ENCODE assay signal across 1 cellular context in genomic region chr13:112333756-112334543, GRCh38.
TF ChIP-seq lines count a peak whose summit lies in the region.

No MANE protein-coding gene starts in this region.

TF ChIP-seq in HepG2, 621 proteins besides CTCF, POLR2A, EP300 and RAD21:
- TF ChIP-seq, protein P1, sequence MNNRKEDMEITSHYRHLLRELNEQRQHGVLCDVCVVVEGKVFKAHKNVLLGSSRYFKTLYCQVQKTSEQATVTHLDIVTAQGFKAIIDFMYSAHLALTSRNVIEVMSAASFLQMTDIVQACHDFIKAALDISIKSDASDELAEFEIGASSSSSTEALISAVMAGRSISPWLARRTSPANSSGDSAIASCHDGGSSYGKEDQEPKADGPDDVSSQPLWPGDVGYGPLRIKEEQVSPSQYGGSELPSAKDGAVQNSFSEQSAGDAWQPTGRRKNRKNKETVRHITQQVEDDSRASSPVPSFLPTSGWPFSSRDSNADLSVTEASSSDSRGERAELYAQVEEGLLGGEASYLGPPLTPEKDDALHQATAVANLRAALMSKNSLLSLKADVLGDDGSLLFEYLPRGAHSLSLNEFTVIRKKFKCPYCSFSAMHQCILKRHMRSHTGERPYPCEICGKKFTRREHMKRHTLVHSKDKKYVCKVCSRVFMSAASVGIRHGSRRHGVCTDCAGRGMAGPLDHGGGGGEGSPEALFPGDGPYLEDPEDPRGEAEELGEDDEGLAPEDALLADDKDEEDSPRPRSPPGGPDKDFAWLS (CRISPR knock-in tag; IDR thresholded peaks at IDR 0.05; ENCODE audit: borderline replicate concordance): no peak
- TF ChIP-seq MAFF (IDR thresholded peaks at IDR 0.05; ENCODE audit: low read depth, low read length) (no peak), POGZ (CRISPR knock-in tag; IDR thresholded peaks at IDR 0.05) (no peak), TEAD2 (CRISPR knock-in tag; IDR thresholded peaks at IDR 0.05) (no peak), KDM5A (IDR thresholded peaks at IDR 0.05; ENCODE audit: borderline replicate concordance, low read length) (no peak), MIER3 (CRISPR knock-in tag; IDR thresholded peaks at IDR 0.05; ENCODE audit: borderline replicate concordance) (no peak), PAXIP1 (CRISPR knock-in tag; conservative IDR thresholded peaks at IDR 0.05) (no peak), RERE (CRISPR knock-in tag; IDR thresholded peaks at IDR 0.05; ENCODE audit: low read depth) (no peak), SMARCC2 (IDR thresholded peaks at IDR 0.05) (no peak), BCL6 (CRISPR knock-in tag; IDR thresholded peaks at IDR 0.05) (no peak), ZBTB20 (CRISPR knock-in tag; IDR thresholded peaks at IDR 0.05; ENCODE audit: borderline replicate concordance, low read depth) (no peak), ARID5B (CRISPR knock-in tag; IDR thresholded peaks at IDR 0.05) (no peak), IKZF4 (CRISPR knock-in tag; IDR thresholded peaks at IDR 0.05; ENCODE audit: borderline replicate concordance, low read depth, not compliant biosample characterization) (no peak), ATF5 (CRISPR knock-in tag; IDR thresholded peaks at IDR 0.05; ENCODE audit: low read depth) (no peak), NR2F2 (IDR thresholded peaks at IDR 0.05; ENCODE audit: borderline replicate concordance, low read depth) (no peak), IRF2 (CRISPR knock-in tag; IDR thresholded peaks at IDR 0.05) (no peak), ZMYM4 (CRISPR knock-in tag; IDR thresholded peaks at IDR 0.05) (no peak), TCF7 (IDR thresholded peaks at IDR 0.05; ENCODE audit: low read depth) (no peak)
